ENCODE assay signal across 12 cellular contexts in the genomic region with DNA sequence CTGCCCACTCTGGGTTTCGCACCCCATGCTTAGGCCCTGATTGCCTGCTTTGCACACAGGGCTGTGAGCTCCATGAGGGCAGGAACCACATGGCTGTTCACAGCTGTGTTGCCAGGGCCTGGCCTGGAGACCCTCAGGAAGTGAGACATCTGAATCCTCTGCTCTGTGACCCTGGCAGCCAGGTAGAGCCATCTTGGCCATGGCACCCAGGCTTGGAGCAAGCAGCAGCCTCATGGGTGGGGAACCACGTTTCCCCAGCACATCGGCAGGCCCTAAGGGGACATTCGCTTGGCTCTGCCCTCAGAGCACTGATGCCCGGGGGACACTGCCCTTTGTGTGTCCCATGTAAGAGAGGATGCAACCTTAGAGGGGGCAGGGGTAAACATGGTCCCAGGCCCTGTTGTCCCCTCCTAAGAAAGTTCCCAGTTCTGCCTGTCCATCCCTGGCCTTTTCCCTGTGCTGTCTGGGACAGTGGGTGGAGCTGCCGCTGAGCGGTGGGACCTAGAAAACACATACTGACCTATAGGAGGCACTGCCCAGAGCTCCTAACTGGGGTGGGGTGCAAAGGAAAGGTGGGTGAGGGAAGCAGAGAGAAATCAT.
DNase-seq lines count a peak whose midpoint lies in the region; ATAC-seq, FAIRE-seq and TF ChIP-seq lines count a peak whose summit lies in the region.
"Had no signal": no experiment of that assay in that cellular context is flagged by ENCODE, and none has a peak within 500 bp of the region (broad histone marks: within the 10 kb centered on the region; RNA-seq: fewer than 3 reads in every experiment).

No MANE protein-coding gene starts in this region.

- WGBS in mammary epithelial cell (ENCODE audit: low coverage, missing lambda C conversion rate) = 100% methylated on average over 7 of the region's 7 CpGs
- WGBS in upper lobe of left lung, 2 donors = 98 to 100% methylated on average over 1 to 6 of the region's 7 CpGs
- WGBS in small intestine, 3 donors = 94 to 97% (median 95%) methylated on average over 7 of the region's 7 CpGs

- H3K4me1 ChIP-seq in breast epithelium = peaks cover 8 to 19% of the 10 kb centered on the region in 2 donors
- peaks cover 14% of the 10 kb centered on the region for H3K4me1 ChIP-seq in mammary epithelial cell (ENCODE audit: insufficient read depth, low read length)
- H3K4me1 ChIP-seq in upper lobe of left lung = peaks cover 29 to 59% (median 39%) of the 10 kb centered on the region in 4 donors
- peaks cover 0 to 3% of the 10 kb centered on the region in 2 donors for H3K4me1 ChIP-seq in small intestine (ENCODE audit: control insufficient read depth in 2 of 2, insufficient read depth in 1 of 2, low read depth in 1 of 2, low read length in 1 of 2)

- H3K4me3 Mint-ChIP-seq in naive thymus-derived CD8-positive, alpha-beta T cell = peak overlapping the region in 9 of 10 donors; percentile 4 to 74 (median 45)
- H3K4me3 Mint-ChIP-seq in activated T-helper 1 cell treated with anti-CD3 and anti-CD28 coated beads, Interleukin-12 subunit alpha, Interleukin-12 subunit beta, Interleukin-2, Interleukin-4 antibody, amounts not matched to agents 30 ng/mL and 10 ng/mL and 1 ng/mL, durations not matched to agents 14 hours and 24 hours and 36 hours = no peak overlapping the region
- H3K4me3 Mint-ChIP-seq: activated CD4-positive, alpha-beta memory T cell treated with anti-CD3 and anti-CD28 coated beads, Interleukin-2, amount 10 ng/mL, durations not matched to agents 7 days and 5 days had no signal

- CTCF ChIA-PET in mammary epithelial cell (lab: Charles Lee; ENCODE audit: low non-redundant PET) = no interaction called here

- H3K9me3 Mint-ChIP-seq in naive thymus-derived CD8-positive, alpha-beta T cell = no peaks in the 10 kb centered on the region
- H3K9me3 Mint-ChIP-seq in activated T-helper 1 cell treated with anti-CD3 and anti-CD28 coated beads, Interleukin-12 subunit alpha, Interleukin-12 subunit beta, Interleukin-2, Interleukin-4 antibody, amounts not matched to agents 30 ng/mL and 10 ng/mL and 1 ng/mL, durations not matched to agents 14 hours and 24 hours and 36 hours = no peaks in the 10 kb centered on the region
- H3K9me3 Mint-ChIP-seq: activated CD4-positive, alpha-beta memory T cell treated with anti-CD3 and anti-CD28 coated beads, Interleukin-2, amount 10 ng/mL, durations not matched to agents 7 days and 5 days had no signal

- H3K27me3 ChIP-seq in breast epithelium (no peaks in the 10 kb centered on the region), mammary epithelial cell (ENCODE audit: insufficient read depth, low read length) (no peaks in the 10 kb centered on the region), upper lobe of left lung (no peaks in the 10 kb centered on the region), small intestine (ENCODE audit: control insufficient read depth in 2 of 2, insufficient read depth in 2 of 2, low read length in 2 of 2) (peaks cover 0 to 2% of the 10 kb centered on the region in 2 donors)

- in situ Hi-C loops in mammary epithelial cell (cut with MboI; ENCODE audit: low sequenced_read_pairs in 2 of 2) = no loop called here

- dilution Hi-C loops in mammary epithelial cell (cut with HindIII; ENCODE audit: low sequenced_read_pairs) = no loop called here

- peaks cover 0 to 3% (median 0%) of the 10 kb centered on the region in 5 donors for H3K27me3 Mint-ChIP-seq in naive thymus-derived CD8-positive, alpha-beta T cell
- H3K27me3 Mint-ChIP-seq in activated T-helper 1 cell treated with anti-CD3 and anti-CD28 coated beads, Interleukin-12 subunit alpha, Interleukin-12 subunit beta, Interleukin-2, Interleukin-4 antibody, amounts not matched to agents 30 ng/mL and 10 ng/mL and 1 ng/mL, durations not matched to agents 14 hours and 24 hours and 36 hours (ENCODE audit: insufficient read depth) = peaks cover 2% of the 10 kb centered on the region

- H3K27ac Mint-ChIP-seq in naive thymus-derived CD8-positive, alpha-beta T cell = peak overlapping the region in 5 of 10 donors; percentile 23 to 73 (median 53)
- H3K27ac Mint-ChIP-seq in activated T-helper 1 cell treated with anti-CD3 and anti-CD28 coated beads, Interleukin-12 subunit alpha, Interleukin-12 subunit beta, Interleukin-2, Interleukin-4 antibody, amounts not matched to agents 30 ng/mL and 10 ng/mL and 1 ng/mL, durations not matched to agents 14 hours and 24 hours and 36 hours = no peak overlapping the region
- H3K27ac Mint-ChIP-seq: activated CD4-positive, alpha-beta memory T cell treated with anti-CD3 and anti-CD28 coated beads, Interleukin-2, amount 10 ng/mL, durations not matched to agents 7 days and 5 days had no signal

- H3K36me3 ChIP-seq in breast epithelium (no peaks in the 10 kb centered on the region), mammary epithelial cell (ENCODE audit: insufficient read depth, low read length) (no peaks in the 10 kb centered on the region), upper lobe of left lung (no peaks in the 10 kb centered on the region), small intestine (ENCODE audit: control insufficient read depth in 2 of 2, insufficient read depth in 2 of 2, low read length in 2 of 2) (no peaks in the 10 kb centered on the region)

- no peaks in the 10 kb centered on the region for H4K20me1 ChIP-seq in mammary epithelial cell (ENCODE audit: insufficient read depth, low read length)

- BruUV-seq in mammary epithelial cell (replicated peaks; lab: Mats Ljungman, UMichigan) = no TSS peak

- no peaks in the 10 kb centered on the region for H3K36me3 Mint-ChIP-seq in naive thymus-derived CD8-positive, alpha-beta T cell
- no peaks in the 10 kb centered on the region for H3K36me3 Mint-ChIP-seq in activated T-helper 1 cell treated with anti-CD3 and anti-CD28 coated beads, Interleukin-12 subunit alpha, Interleukin-12 subunit beta, Interleukin-2, Interleukin-4 antibody, amounts not matched to agents 30 ng/mL and 10 ng/mL and 1 ng/mL, durations not matched to agents 14 hours and 24 hours and 36 hours (ENCODE audit: low read depth)

- TF ChIP-seq POLR2A in breast epithelium (IDR thresholded peaks at IDR 0.05) = no peak
- TF ChIP-seq POLR2A in upper lobe of left lung (IDR thresholded peaks at IDR 0.05) = no peak

- H3K27ac ChIP-seq in breast epithelium (peak overlapping the region; percentile 85 to 87), mammary epithelial cell (ENCODE audit: insufficient read depth, low read depth, low read length) (no peak overlapping the region), coronary artery (peak overlapping the region; percentile 92 to 95), upper lobe of left lung (peak overlapping the region; percentile 77 to 91 (median 85)), small intestine (ENCODE audit: low read depth in 1 of 2, low read length in 1 of 2) (peak overlapping the region in 1 of 2 donors; percentile 17)

- no peak for FAIRE-seq in small intestine (lab: Jason Lieb, UNC)
- FAIRE-seq: bronchial epithelial cell had no signal

- peak in 1 of 2 donors; percentile 47 for DNase-seq in breast epithelium (ENCODE audit: low spot score in 2 of 2)
- no peak for DNase-seq in mammary epithelial cell
- peak; percentile 75 for DNase-seq in coronary artery (ENCODE audit: low spot score)
- no peak for DNase-seq in naive thymus-derived CD8-positive, alpha-beta T cell
- DNase-seq in upper lobe of left lung = peak in 1 of 2 donors; percentile 19
- no peak for DNase-seq in GOT3 (lab: John Stamatoyannopoulos, UW)
- no peak for DNase-seq in small intestine
- DNase-seq in activated T-helper 1 cell treated with anti-CD3 and anti-CD28 coated beads, Interleukin-12 subunit alpha, Interleukin-12 subunit beta, Interleukin-2, Interleukin-4 antibody, amounts not matched to agents 30 ng/mL and 10 ng/mL and 1 ng/mL, durations not matched to agents 14 hours and 24 hours and 36 hours (ENCODE audit: low spot score) = no peak
- DNase-seq: activated CD4-positive, alpha-beta memory T cell treated with anti-CD3 and anti-CD28 coated beads, Interleukin-2, amount 10 ng/mL, durations not matched to agents 7 days and 5 days; NCI-H226; stimulated activated CD4-positive, alpha-beta T cell treated with anti-CD3 and anti-CD28 coated beads, Interleukin-4, amount 100 ng/mL, for 24 hours had no signal

- H3K79me2 ChIP-seq in mammary epithelial cell (ENCODE audit: insufficient read depth, low read length) = no peaks in the 10 kb centered on the region

- peak overlapping the region in 2 of 3 donors; percentile 46 to 66 for H3K4me3 ChIP-seq in breast epithelium
- no peak overlapping the region for H3K4me3 ChIP-seq in mammary epithelial cell (replicated peaks in 1 of 3; ENCODE audit: insufficient read depth in 1 of 3, low read depth in 2 of 3, low read length in 3 of 3)
- peak overlapping the region; percentile 73 for H3K4me3 ChIP-seq in coronary artery
- H3K4me3 ChIP-seq in upper lobe of left lung = peak overlapping the region in 2 of 4 donors; percentile 45 to 53
- no peak overlapping the region for H3K4me3 ChIP-seq in small intestine (ENCODE audit: low read depth in 1 of 2, low read length in 2 of 2)

- peaks cover 8 to 26% (median 17%) of the 10 kb centered on the region in 4 donors for H3K4me1 Mint-ChIP-seq in naive thymus-derived CD8-positive, alpha-beta T cell
- peaks cover 19% of the 10 kb centered on the region for H3K4me1 Mint-ChIP-seq in activated T-helper 1 cell treated with anti-CD3 and anti-CD28 coated beads, Interleukin-12 subunit alpha, Interleukin-12 subunit beta, Interleukin-2, Interleukin-4 antibody, amounts not matched to agents 30 ng/mL and 10 ng/mL and 1 ng/mL, durations not matched to agents 14 hours and 24 hours and 36 hours (ENCODE audit: low read depth)

- H2AFZ ChIP-seq in mammary epithelial cell (ENCODE audit: low read depth, low read length) = no peak overlapping the region

- POLR2A ChIA-PET in naive thymus-derived CD8-positive, alpha-beta T cell (lab: Charles Lee) = interaction anchor here (1.3 to 4.0 kb wide), 3 partner anchors 10 to 146 kb away, joined by 3 to 47 read pairs (median 7); partner anchors contain the start of gene IER5L

- no peak overlapping the region for H3K4me2 ChIP-seq in mammary epithelial cell (ENCODE audit: insufficient read depth, low read depth, low read length)

- intact Hi-C loops in breast epithelium (cut with DNase I; ENCODE audit: low total_unique reads) (no loop called here), mammary epithelial cell (cut with micrococcal nuclease) (no loop called here)
- intact Hi-C loops in activated T-helper 1 cell treated with anti-CD3 and anti-CD28 coated beads, Interleukin-12 subunit alpha, Interleukin-12 subunit beta, Interleukin-2, Interleukin-4 antibody, amounts not matched to agents 30 ng/mL and 10 ng/mL and 1 ng/mL, durations not matched to agents 14 hours and 24 hours and 36 hours (cut with micrococcal nuclease) = loop anchor here (5.0 to 10.0 kb wide), 3 partner anchors 85 to 290 kb away; no protein-coding TSS in a partner anchor

- no peak for TF ChIP-seq EP300 in upper lobe of left lung (IDR thresholded peaks at IDR 0.05)

- no peak for ATAC-seq in naive thymus-derived CD8-positive, alpha-beta T cell
- no peak for ATAC-seq in upper lobe of left lung (ENCODE audit: low FRiP score in 2 of 2)

- H3K9ac ChIP-seq in mammary epithelial cell (ENCODE audit: insufficient read depth, low read length) = no peak overlapping the region

- H3K9me3 ChIP-seq in breast epithelium (no peaks in the 10 kb centered on the region), mammary epithelial cell (replicated peaks; ENCODE audit: insufficient read depth, low read length) (no peaks in the 10 kb centered on the region), upper lobe of left lung (no peaks in the 10 kb centered on the region), small intestine (ENCODE audit: control insufficient read depth, low read depth) (no peaks in the 10 kb centered on the region)

- TF ChIP-seq CTCF in breast epithelium (IDR thresholded peaks at IDR 0.05) = no peak
- TF ChIP-seq CTCF in mammary epithelial cell (conservative IDR thresholded peaks at IDR 0.05 in 1 of 2, IDR thresholded peaks at IDR 0.05 in 1 of 2; ENCODE audit: extremely low read depth in 1 of 2, insufficient read depth in 1 of 2, low read depth in 1 of 2, low read length in 2 of 2) = no peak
- TF ChIP-seq CTCF in coronary artery (IDR thresholded peaks at IDR 0.05) = no peak
- no peak for TF ChIP-seq CTCF in upper lobe of left lung (IDR thresholded peaks at IDR 0.05)

Comparison
In these comparisons a context has a peak if more than half of its experiments do, and no peak if none do; other contexts are left out.
1. H3K4me3 ChIP-seq: peak in breast epithelium (2 of 3) and coronary artery (single experiment); none in mammary epithelial cell (0 of 3) and small intestine (0 of 2).